Comparison of ENCODE assay signal across 1 cellular context in genomic region chr3:186985713-186986364, GRCh38.
TF ChIP-seq lines count a peak whose summit lies in the region.

No MANE protein-coding gene starts in this region.

TF ChIP-seq in SK-N-SH treated with all-trans-retinoic acid at 6 μM for 48 hours, 23 proteins besides CTCF, POLR2A, EP300 and RAD21 (continued from another document):
- TF ChIP-seq TOX (CRISPR knock-in tag; IDR thresholded peaks at IDR 0.05; ENCODE audit: borderline replicate concordance) = no peak
- TF ChIP-seq ZNF70 (CRISPR knock-in tag; IDR thresholded peaks at IDR 0.05) = no peak
- no peak for TF ChIP-seq ZNF565 (CRISPR knock-in tag; conservative IDR thresholded peaks at IDR 0.05; ENCODE audit: low read depth)
- no peak for TF ChIP-seq ZNF8 (CRISPR knock-in tag; IDR thresholded peaks at IDR 0.05)
- no peak for TF ChIP-seq GLIS3 (CRISPR knock-in tag; IDR thresholded peaks at IDR 0.05)
- TF ChIP-seq CSRNP3 (CRISPR knock-in tag; IDR thresholded peaks at IDR 0.05) = no peak
- TF ChIP-seq ARNTL (CRISPR knock-in tag; IDR thresholded peaks at IDR 0.05; ENCODE audit: borderline replicate concordance, low read depth) = no peak
- no peak for TF ChIP-seq RARB (CRISPR knock-in tag; IDR thresholded peaks at IDR 0.05)
- no peak for TF ChIP-seq SNAI2 (CRISPR knock-in tag; IDR thresholded peaks at IDR 0.05)
